Comparison of ENCODE assay signal across 1 cellular context in the genomic region with DNA sequence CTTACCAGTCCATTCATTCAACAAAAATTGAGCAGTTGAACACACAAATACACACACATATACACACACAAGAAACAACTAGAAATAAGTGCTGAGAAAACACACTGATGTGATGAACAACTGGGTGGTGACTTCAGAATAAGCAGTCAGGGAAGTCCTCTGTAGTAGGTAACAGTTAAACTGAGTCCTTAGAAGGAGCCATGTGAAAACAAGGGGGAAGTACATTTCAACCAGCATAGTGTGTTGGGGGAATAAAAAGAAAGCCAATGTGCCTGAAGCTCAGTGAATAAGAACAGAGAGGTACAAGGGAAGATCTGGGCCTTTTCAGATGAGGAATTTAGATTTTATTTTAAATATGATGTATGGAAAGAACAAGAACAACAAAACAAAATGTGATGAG.
TF ChIP-seq lines count a peak whose summit lies in the region.

No MANE protein-coding gene starts in this region.

TF ChIP-seq in HepG2, 621 proteins besides CTCF, POLR2A, EP300 and RAD21 (continued from another document):
- TF ChIP-seq, protein P1, sequence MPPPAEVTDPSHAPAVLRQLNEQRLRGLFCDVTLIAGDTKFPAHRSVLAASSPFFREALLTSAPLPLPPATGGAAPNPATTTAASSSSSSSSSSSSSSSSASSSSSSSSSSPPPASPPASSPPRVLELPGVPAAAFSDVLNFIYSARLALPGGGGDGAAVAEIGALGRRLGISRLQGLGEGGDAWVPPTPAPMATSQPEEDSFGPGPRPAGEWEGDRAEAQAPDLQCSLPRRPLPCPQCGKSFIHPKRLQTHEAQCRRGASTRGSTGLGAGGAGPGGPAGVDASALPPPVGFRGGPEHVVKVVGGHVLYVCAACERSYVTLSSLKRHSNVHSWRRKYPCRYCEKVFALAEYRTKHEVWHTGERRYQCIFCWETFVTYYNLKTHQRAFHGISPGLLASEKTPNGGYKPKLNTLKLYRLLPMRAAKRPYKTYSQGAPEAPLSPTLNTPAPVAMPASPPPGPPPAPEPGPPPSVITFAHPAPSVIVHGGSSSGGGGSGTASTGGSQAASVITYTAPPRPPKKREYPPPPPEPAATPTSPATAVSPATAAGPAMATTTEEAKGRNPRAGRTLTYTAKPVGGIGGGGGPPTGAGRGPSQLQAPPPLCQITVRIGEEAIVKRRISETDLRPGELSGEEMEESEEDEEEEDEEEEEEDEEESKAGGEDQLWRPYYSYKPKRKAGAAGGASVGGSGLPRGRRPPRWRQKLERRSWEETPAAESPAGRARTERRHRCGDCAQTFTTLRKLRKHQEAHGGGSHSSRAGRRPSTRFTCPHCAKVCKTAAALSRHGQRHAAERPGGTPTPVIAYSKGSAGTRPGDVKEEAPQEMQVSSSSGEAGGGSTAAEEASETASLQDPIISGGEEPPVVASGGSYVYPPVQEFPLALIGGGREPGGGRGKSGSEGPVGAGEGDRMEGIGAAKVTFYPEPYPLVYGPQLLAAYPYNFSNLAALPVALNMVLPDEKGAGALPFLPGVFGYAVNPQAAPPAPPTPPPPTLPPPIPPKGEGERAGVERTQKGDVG (CRISPR knock-in tag; IDR thresholded peaks at IDR 0.05; ENCODE audit: borderline replicate concordance): no peak
- TF ChIP-seq, protein P2, sequence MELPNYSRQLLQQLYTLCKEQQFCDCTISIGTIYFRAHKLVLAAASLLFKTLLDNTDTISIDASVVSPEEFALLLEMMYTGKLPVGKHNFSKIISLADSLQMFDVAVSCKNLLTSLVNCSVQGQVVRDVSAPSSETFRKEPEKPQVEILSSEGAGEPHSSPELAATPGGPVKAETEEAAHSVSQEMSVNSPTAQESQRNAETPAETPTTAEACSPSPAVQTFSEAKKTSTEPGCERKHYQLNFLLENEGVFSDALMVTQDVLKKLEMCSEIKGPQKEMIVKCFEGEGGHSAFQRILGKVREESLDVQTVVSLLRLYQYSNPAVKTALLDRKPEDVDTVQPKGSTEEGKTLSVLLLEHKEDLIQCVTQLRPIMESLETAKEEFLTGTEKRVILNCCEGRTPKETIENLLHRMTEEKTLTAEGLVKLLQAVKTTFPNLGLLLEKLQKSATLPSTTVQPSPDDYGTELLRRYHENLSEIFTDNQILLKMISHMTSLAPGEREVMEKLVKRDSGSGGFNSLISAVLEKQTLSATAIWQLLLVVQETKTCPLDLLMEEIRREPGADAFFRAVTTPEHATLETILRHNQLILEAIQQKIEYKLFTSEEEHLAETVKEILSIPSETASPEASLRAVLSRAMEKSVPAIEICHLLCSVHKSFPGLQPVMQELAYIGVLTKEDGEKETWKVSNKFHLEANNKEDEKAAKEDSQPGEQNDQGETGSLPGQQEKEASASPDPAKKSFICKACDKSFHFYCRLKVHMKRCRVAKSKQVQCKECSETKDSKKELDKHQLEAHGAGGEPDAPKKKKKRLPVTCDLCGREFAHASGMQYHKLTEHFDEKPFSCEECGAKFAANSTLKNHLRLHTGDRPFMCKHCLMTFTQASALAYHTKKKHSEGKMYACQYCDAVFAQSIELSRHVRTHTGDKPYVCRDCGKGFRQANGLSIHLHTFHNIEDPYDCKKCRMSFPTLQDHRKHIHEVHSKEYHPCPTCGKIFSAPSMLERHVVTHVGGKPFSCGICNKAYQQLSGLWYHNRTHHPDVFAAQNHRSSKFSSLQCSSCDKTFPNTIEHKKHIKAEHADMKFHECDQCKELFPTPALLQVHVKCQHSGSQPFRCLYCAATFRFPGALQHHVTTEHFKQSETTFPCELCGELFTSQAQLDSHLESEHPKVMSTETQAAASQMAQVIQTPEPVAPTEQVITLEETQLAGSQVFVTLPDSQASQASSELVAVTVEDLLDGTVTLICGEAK (IDR thresholded peaks at IDR 0.05): no peak
- TF ChIP-seq, protein P2 (CRISPR knock-in tag; IDR thresholded peaks at IDR 0.05): no peak
- no peak for TF ChIP-seq PRPF4 (IDR thresholded peaks at IDR 0.05; ENCODE audit: low read depth, low read length, poor library complexity, severe bottlenecking)
